In the genomic region with DNA sequence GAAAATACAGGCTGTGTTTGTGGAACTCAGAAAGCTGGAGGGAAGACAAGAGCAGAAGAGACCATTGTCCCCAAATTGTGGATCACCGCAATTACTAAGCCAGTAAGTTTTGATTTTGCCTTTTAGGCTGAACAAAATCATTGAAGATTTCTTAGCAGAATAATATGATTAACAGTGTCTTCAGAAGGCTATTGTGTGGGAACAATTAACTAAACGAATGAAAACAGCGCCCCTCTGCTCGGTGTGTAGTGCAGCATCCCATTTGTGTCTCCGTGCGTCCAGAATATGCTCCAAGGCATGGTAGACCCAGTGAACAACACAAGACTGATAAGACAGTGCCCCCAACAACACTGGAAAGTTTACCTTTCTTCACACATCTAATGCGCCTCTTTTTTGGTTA, we compare ENCODE assay signal across 21 cellular contexts.
DNase-seq lines count a peak whose midpoint lies in the region; ATAC-seq and TF ChIP-seq lines count a peak whose summit lies in the region.
"Had no signal": no experiment of that assay in that cellular context is flagged by ENCODE, and none has a peak within 500 bp of the region (broad histone marks: within the 10 kb centered on the region; RNA-seq: fewer than 3 reads in every experiment).

No MANE protein-coding gene starts in this region.

- H3K4me3 ChIP-seq in mammary epithelial cell (replicated peaks in 1 of 3; ENCODE audit: insufficient read depth in 1 of 3, low read depth in 2 of 3, low read length in 3 of 3) (no peak overlapping the region), endodermal cell (ENCODE audit: low read length) (no peak overlapping the region)
- H3K4me3 ChIP-seq: heart left ventricle had no signal

- H3K27me3 Mint-ChIP-seq in MCF 10A (ENCODE audit: insufficient read depth, unreplicated experiment) (no peaks in the 10 kb centered on the region), endodermal cell (ENCODE audit: insufficient read depth) (no peaks in the 10 kb centered on the region), Calu3 (ENCODE audit: unreplicated experiment) (no peaks in the 10 kb centered on the region)
- H3K27me3 Mint-ChIP-seq in activated CD8-positive, alpha-beta T cell treated with anti-CD3 and anti-CD28 coated beads, Interleukin-2, amount 10 ng/mL, durations not matched to agents 7 days and 5 days (ENCODE audit: low read depth): no peaks in the 10 kb centered on the region
- H3K27me3 Mint-ChIP-seq: central memory CD8-positive, alpha-beta T cell had no signal

- H3K36me3 ChIP-seq in mammary epithelial cell (ENCODE audit: insufficient read depth, low read length) (no peaks in the 10 kb centered on the region), endodermal cell (ENCODE audit: control insufficient read depth, insufficient read depth, low read length) (no peaks in the 10 kb centered on the region)

- BruUV-seq in MCF 10A (replicated peaks; lab: Mats Ljungman, UMichigan) (no TSS peak), mammary epithelial cell (replicated peaks; lab: Mats Ljungman, UMichigan) (no TSS peak), Calu3 (replicated peaks; lab: Mats Ljungman, UMichigan) (no TSS peak)

- H3K4me3 Mint-ChIP-seq in MCF 10A (ENCODE audit: unreplicated experiment) (no peak overlapping the region), endodermal cell (no peak overlapping the region), Calu3 (ENCODE audit: low read depth, unreplicated experiment) (no peak overlapping the region)
- H3K4me3 Mint-ChIP-seq in activated CD8-positive, alpha-beta T cell treated with anti-CD3 and anti-CD28 coated beads, Interleukin-2, amount 10 ng/mL, durations not matched to agents 7 days and 5 days: no peak overlapping the region
- H3K4me3 Mint-ChIP-seq: CD14-positive monocyte; central memory CD8-positive, alpha-beta T cell had no signal

- DNase-seq in MCF 10A (ENCODE audit: unreplicated experiment) (no peak), mammary epithelial cell (no peak), endodermal cell (peak; percentile 35), superior temporal gyrus (ENCODE audit: extremely low spot score) (peak; percentile 68), NCI-H524 (lab: John Stamatoyannopoulos, UW) (no peak), Calu3 (no peak)
- no peak for DNase-seq in activated CD8-positive, alpha-beta T cell treated with anti-CD3 and anti-CD28 coated beads, Interleukin-2, amount 10 ng/mL, durations not matched to agents 7 days and 5 days
- DNase-seq: activated CD4-positive, alpha-beta T cell treated with anti-CD3 and anti-CD28 coated beads for 48 hours; DMS153; heart left ventricle; KG1; kidney glomerular epithelial cell; NCI-H1436; SIG-M5; SW 1271; trophoblast cell had no signal

- no peak overlapping the region for H3K4me2 ChIP-seq in mammary epithelial cell (ENCODE audit: insufficient read depth, low read depth, low read length)

- no peak overlapping the region for H2AFZ ChIP-seq in mammary epithelial cell (ENCODE audit: low read depth, low read length)

- POLR2A ChIA-PET in MCF 10A (lab: Yijun Ruan, JAX): no interaction called here
- POLR2A ChIA-PET in activated CD8-positive, alpha-beta T cell treated with anti-CD3 and anti-CD28 coated beads, Interleukin-2, amount 10 ng/mL, durations not matched to agents 7 days and 5 days (lab: Charles Lee): interaction anchor here (0.8 kb wide), 1 partner anchor 71 kb away, joined by 3 read pairs; a partner anchor contains a TSS

- 100% methylated on average over 6 of the region's 7 CpGs for WGBS in mammary epithelial cell (ENCODE audit: low coverage, missing lambda C conversion rate)
- WGBS in endodermal cell (ENCODE audit: insufficient coverage in 1 of 2, insufficient read length in 1 of 2), 2 experiments: 96 to 99% methylated on average over 7 of the region's 7 CpGs

- H3K27me3 ChIP-seq in mammary epithelial cell (ENCODE audit: insufficient read depth, low read length) (no peaks in the 10 kb centered on the region), endodermal cell (ENCODE audit: control insufficient read depth, insufficient read depth, low read length, poor library complexity, severe bottlenecking) (no peaks in the 10 kb centered on the region)
- H3K27me3 ChIP-seq: heart left ventricle had no signal

- no peaks in the 10 kb centered on the region for H3K79me2 ChIP-seq in mammary epithelial cell (ENCODE audit: insufficient read depth, low read length)

- no peaks in the 10 kb centered on the region for H3K9me3 Mint-ChIP-seq in MCF 10A (ENCODE audit: unreplicated experiment)
- no peaks in the 10 kb centered on the region for H3K9me3 Mint-ChIP-seq in activated CD8-positive, alpha-beta T cell treated with anti-CD3 and anti-CD28 coated beads, Interleukin-2, amount 10 ng/mL, durations not matched to agents 7 days and 5 days (ENCODE audit: insufficient read depth)
- H3K9me3 Mint-ChIP-seq in endodermal cell: no peaks in the 10 kb centered on the region
- no peaks in the 10 kb centered on the region for H3K9me3 Mint-ChIP-seq in Calu3 (ENCODE audit: low read depth, unreplicated experiment)
- H3K9me3 Mint-ChIP-seq: CD14-positive monocyte; central memory CD8-positive, alpha-beta T cell had no signal

- H3K27ac Mint-ChIP-seq in MCF 10A (ENCODE audit: low read depth, unreplicated experiment) (peak overlapping the region; percentile 8), endodermal cell (peak overlapping the region; percentile 7), Calu3 (ENCODE audit: unreplicated experiment) (no peak overlapping the region)
- peak overlapping the region; percentile 62 for H3K27ac Mint-ChIP-seq in activated CD8-positive, alpha-beta T cell treated with anti-CD3 and anti-CD28 coated beads, Interleukin-2, amount 10 ng/mL, durations not matched to agents 7 days and 5 days

- no peak overlapping the region for H3K9ac ChIP-seq in mammary epithelial cell (ENCODE audit: insufficient read depth, low read length)
- no peak overlapping the region for H3K9ac ChIP-seq in endodermal cell (ENCODE audit: extremely low read depth, low read length, poor library complexity, severe bottlenecking)

- H3K27ac ChIP-seq in mammary epithelial cell (ENCODE audit: insufficient read depth, low read depth, low read length) (no peak overlapping the region), endodermal cell (ENCODE audit: low read depth, low read length) (no peak overlapping the region)
- H3K27ac ChIP-seq: epithelial cell of prostate, heart left ventricle had no signal

- peaks cover 6% of the 10 kb centered on the region for H3K4me1 Mint-ChIP-seq in MCF 10A (ENCODE audit: insufficient read depth, unreplicated experiment)
- H3K4me1 Mint-ChIP-seq in activated CD8-positive, alpha-beta T cell treated with anti-CD3 and anti-CD28 coated beads, Interleukin-2, amount 10 ng/mL, durations not matched to agents 7 days and 5 days (ENCODE audit: low read depth): peaks cover 73% of the 10 kb centered on the region
- peaks cover 28% of the 10 kb centered on the region for H3K4me1 Mint-ChIP-seq in endodermal cell
- H3K4me1 Mint-ChIP-seq in Calu3 (ENCODE audit: low read depth, unreplicated experiment): peaks cover 11% of the 10 kb centered on the region

- H3K9me3 ChIP-seq in mammary epithelial cell (replicated peaks; ENCODE audit: insufficient read depth, low read length) (no peaks in the 10 kb centered on the region), endodermal cell (ENCODE audit: control insufficient read depth, low read length) (no peaks in the 10 kb centered on the region)
- H3K9me3 ChIP-seq: heart left ventricle had no signal

- intact Hi-C loops in MCF 10A (cut with micrococcal nuclease) (loop anchor here (10.0 kb wide), 1 partner anchor 276 kb away; no protein-coding TSS in a partner anchor), mammary epithelial cell (cut with micrococcal nuclease) (no loop called here), Calu3 (cut with micrococcal nuclease; ENCODE audit: unreplicated experiment) (loop anchor here (10.0 kb wide), 1 partner anchor 276 kb away; no protein-coding TSS in a partner anchor)

- dilution Hi-C loops in mammary epithelial cell (cut with HindIII; ENCODE audit: low sequenced_read_pairs): no loop called here

- no peak for ATAC-seq in activated CD8-positive, alpha-beta T cell treated with anti-CD3 and anti-CD28 coated beads, Interleukin-2, amount 10 ng/mL, durations not matched to agents 7 days and 5 days
- ATAC-seq in GM19023 (IDR thresholded peaks at IDR 0.05; ENCODE audit: unreplicated experiment): no peak
- ATAC-seq: heart left ventricle, Panc1 had no signal

- H3K4me1 ChIP-seq in mammary epithelial cell (ENCODE audit: insufficient read depth, low read length) (no peaks in the 10 kb centered on the region), endodermal cell (ENCODE audit: control insufficient read depth, insufficient read depth, low read length) (peaks cover 7% of the 10 kb centered on the region)

- H4K20me1 ChIP-seq in mammary epithelial cell (ENCODE audit: insufficient read depth, low read length): no peaks in the 10 kb centered on the region

- CTCF ChIA-PET in MCF 10A (lab: Yijun Ruan, JAX): interaction anchor here (0.7 kb wide), 2 partner anchors 42 to 48 kb away, joined by 3 read pairs; no protein-coding TSS in a partner anchor
- CTCF ChIA-PET in mammary epithelial cell (lab: Charles Lee; ENCODE audit: low non-redundant PET): no interaction called here
- CTCF ChIA-PET in activated CD8-positive, alpha-beta T cell treated with anti-CD3 and anti-CD28 coated beads, Interleukin-2, amount 10 ng/mL, durations not matched to agents 7 days and 5 days (lab: Charles Lee): interaction anchor here (3.4 kb wide), 1 partner anchor 40 kb away, joined by 19 read pairs; no protein-coding TSS in a partner anchor
- CTCF ChIA-PET in Calu3 (lab: Charles Lee): no interaction called here

- TF ChIP-seq CTCF in MCF 10A (IDR thresholded peaks at IDR 0.05; ENCODE audit: unreplicated experiment) (no peak), mammary epithelial cell (conservative IDR thresholded peaks at IDR 0.05 in 1 of 2, IDR thresholded peaks at IDR 0.05 in 1 of 2; ENCODE audit: extremely low read depth in 1 of 2, insufficient read depth in 1 of 2, low read depth in 1 of 2, low read length in 2 of 2) (no peak), endodermal cell (conservative IDR thresholded peaks at IDR 0.05) (peak; percentile 32), Calu3 (IDR thresholded peaks at IDR 0.05; ENCODE audit: unreplicated experiment) (no peak)

- peaks cover 25% of the 10 kb centered on the region for H3K36me3 Mint-ChIP-seq in MCF 10A (ENCODE audit: insufficient read depth, unreplicated experiment)
- peaks cover 80% of the 10 kb centered on the region for H3K36me3 Mint-ChIP-seq in activated CD8-positive, alpha-beta T cell treated with anti-CD3 and anti-CD28 coated beads, Interleukin-2, amount 10 ng/mL, durations not matched to agents 7 days and 5 days (ENCODE audit: low read depth)
- peaks cover 5% of the 10 kb centered on the region for H3K36me3 Mint-ChIP-seq in endodermal cell (ENCODE audit: low read depth)
- no peaks in the 10 kb centered on the region for H3K36me3 Mint-ChIP-seq in Calu3 (ENCODE audit: insufficient read depth, unreplicated experiment)

- in situ Hi-C loops in mammary epithelial cell (cut with MboI; ENCODE audit: low sequenced_read_pairs in 2 of 2): no loop called here

Comparison
In these comparisons a context has a peak if more than half of its experiments do, and no peak if none do; other contexts are left out.
1. CTCF ChIA-PET loops: an anchor here in MCF 10A (0.7 kb wide) and activated CD8-positive, alpha-beta T cell treated with anti-CD3 and anti-CD28 coated beads, Interleukin-2, amount 10 ng/mL, durations not matched to agents 7 days and 5 days (3.4 kb wide); none called in mammary epithelial cell and Calu3.
2. DNase-seq: peak in endodermal cell (single experiment) and superior temporal gyrus (single experiment); none in MCF 10A (single experiment), mammary epithelial cell (single experiment), activated CD8-positive, alpha-beta T cell treated with anti-CD3 and anti-CD28 coated beads, Interleukin-2, amount 10 ng/mL, durations not matched to agents 7 days and 5 days (single experiment), NCI-H524 (0 of 2) and Calu3 (single experiment).